ENCODE assay signal across 8 cellular contexts in the genomic region with DNA sequence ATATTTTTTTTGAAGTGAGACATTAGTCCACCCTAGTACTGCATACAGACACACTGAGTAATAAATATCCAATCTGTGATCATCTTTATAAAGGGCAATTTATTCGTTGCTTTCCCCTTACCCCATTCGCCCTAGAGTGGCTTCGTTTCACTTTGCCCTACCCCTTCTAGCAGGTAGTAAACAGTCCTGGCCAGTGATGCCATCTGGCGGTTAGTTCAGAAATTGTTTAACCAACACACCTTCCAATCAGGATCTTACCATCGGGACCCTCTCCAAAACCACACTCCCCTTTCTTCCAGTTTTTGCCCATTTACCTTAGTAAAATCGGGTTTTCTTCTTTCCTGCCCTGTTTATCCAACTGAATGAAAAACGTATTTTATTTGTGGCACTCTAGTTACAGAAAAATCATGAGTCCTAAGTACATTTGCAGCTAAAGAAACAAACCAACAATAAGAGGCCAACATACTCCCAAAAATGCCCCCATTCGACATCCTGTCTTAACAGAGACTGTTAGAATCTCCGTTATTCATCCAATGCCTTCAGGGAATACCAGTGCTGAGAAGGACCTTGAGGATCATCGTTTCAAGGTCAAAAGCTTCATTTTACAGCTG. TPM values are rescaled to one million over a fixed set of nuclear protein-coding genes. Genes with fewer than 3 reads are reported as not detected.
DNase-seq lines count a peak whose midpoint lies in the region; ATAC-seq and TF ChIP-seq lines count a peak whose summit lies in the region.

No MANE protein-coding gene starts in this region.

- peaks cover 41% of the 10 kb centered on the region for H3K36me3 Mint-ChIP-seq in activated CD4-positive, alpha-beta T cell treated with anti-CD3 and anti-CD28 coated beads for 36 hours (ENCODE audit: low read depth)

- TF ChIP-seq CTCF in coronary artery (IDR thresholded peaks at IDR 0.05) (peak; percentile 42), left lung (IDR thresholded peaks at IDR 0.05) (peak; percentile 64 to 70)

- DNase-seq in ACHN (peak; percentile 77), NCI-H2196 (lab: John Stamatoyannopoulos, UW; ENCODE audit: unreplicated experiment) (peak; percentile 62), coronary artery (ENCODE audit: low spot score) (no peak), left lung (peak in 1 of 2 donors; percentile 70)
- DNase-seq in activated CD4-positive, alpha-beta T cell treated with anti-CD3 and anti-CD28 coated beads for 36 hours, result peak; percentile 83
- DNase-seq in stimulated activated CD4-positive, alpha-beta T cell treated with anti-CD3 and anti-CD28 coated beads, Interleukin-4, amount 100 ng/mL, for 24 hours, result peak; percentile 82

- H3K36me3 ChIP-seq in left lung, result peaks cover 0 to 1% of the 10 kb centered on the region in 2 donors

- POLR2A ChIA-PET in activated CD4-positive, alpha-beta T cell treated with anti-CD3 and anti-CD28 coated beads for 36 hours (lab: Charles Lee), result no interaction called here

- H3K27me3 Mint-ChIP-seq in activated CD4-positive, alpha-beta T cell treated with anti-CD3 and anti-CD28 coated beads for 36 hours, result no peaks in the 10 kb centered on the region

- peak; percentile 38 for ATAC-seq in GM18511 (IDR thresholded peaks at IDR 0.05; ENCODE audit: unreplicated experiment)
- peak; percentile 44 for ATAC-seq in HG03135 (IDR thresholded peaks at IDR 0.05; ENCODE audit: unreplicated experiment)
- ATAC-seq in activated CD4-positive, alpha-beta T cell treated with anti-CD3 and anti-CD28 coated beads for 36 hours, result peak; percentile 49
- peak; percentile 57 for ATAC-seq in left lung

- CTCF ChIA-PET in activated CD4-positive, alpha-beta T cell treated with anti-CD3 and anti-CD28 coated beads for 36 hours (lab: Charles Lee), result interaction anchor here (0.7 to 1.9 kb wide), 16 partner anchors 16 to 611 kb away, joined by 3 to 8 read pairs (median 4); partner anchors contain the start of gene TET2

- peak overlapping the region; percentile 98 for H3K4me3 Mint-ChIP-seq in activated CD4-positive, alpha-beta T cell treated with anti-CD3 and anti-CD28 coated beads for 36 hours

- no peaks in the 10 kb centered on the region for H3K27me3 ChIP-seq in left lung

- in situ Hi-C loops in ACHN (cut with HindIII; ENCODE audit: low pct_ligation_motif_present, low pct_unique_long_range_greater_than_20kb, low sequenced_read_pairs), result no loop called here

- intact Hi-C loops in activated CD4-positive, alpha-beta T cell treated with anti-CD3 and anti-CD28 coated beads for 36 hours (cut with DNase I, micrococcal nuclease), result loop anchor here (1.0 to 5.0 kb wide), 9 partner anchors 164 to 541 kb away; partner anchors contain the start of genes GSTCD (in 1 of the 2) and INTS12 (in 1 of the 2)
- intact Hi-C loops in left lung (cut with DNase I), result no loop called here

- H3K27ac ChIP-seq in coronary artery (no peak overlapping the region), left lung (peak overlapping the region; percentile 4 to 68)

- no peaks in the 10 kb centered on the region for H3K9me3 ChIP-seq in left lung

- peaks cover 46% of the 10 kb centered on the region for H3K4me1 Mint-ChIP-seq in activated CD4-positive, alpha-beta T cell treated with anti-CD3 and anti-CD28 coated beads for 36 hours

- peaks cover 13 to 48% of the 10 kb centered on the region in 2 donors for H3K4me1 ChIP-seq in left lung

- H3K9me3 Mint-ChIP-seq in activated CD4-positive, alpha-beta T cell treated with anti-CD3 and anti-CD28 coated beads for 36 hours (ENCODE audit: low read depth), result no peaks in the 10 kb centered on the region

- H3K4me3 ChIP-seq in coronary artery, result peak overlapping the region; percentile 55
- peak overlapping the region in 1 of 2 donors; percentile 83 for H3K4me3 ChIP-seq in left lung

- H3K27ac Mint-ChIP-seq in activated CD4-positive, alpha-beta T cell treated with anti-CD3 and anti-CD28 coated beads for 36 hours, result peak overlapping the region; percentile 80

RNA-seq across cellular contexts. Expression of gene PPA2, which starts 2.2 kb away (rescaled TPM):
- total RNA-seq in activated CD4-positive, alpha-beta T cell treated with anti-CD3 and anti-CD28 coated beads for 36 hours, result 10 to 100 TPM; 74.6 to 76.3 TPM
- total RNA-seq in left lung, result 10 to 100 TPM; 75.3 to 76.9 TPM

Comparison
In these comparisons a context has a peak if more than half of its experiments do, and no peak if none do; other contexts are left out.
1. H3K27ac ChIP-seq: peak in left lung (2 of 2); none in coronary artery (0 of 2).
2. intact Hi-C loops: an anchor here in activated CD4-positive, alpha-beta T cell treated with anti-CD3 and anti-CD28 coated beads for 36 hours (1.0 to 5.0 kb wide); none called in left lung.
3. Peak in every context shown above with its lines, with median percentiles within 50 percentile points of each other: ATAC-seq.